23 cellular contexts compared by ENCODE assay signal in the genomic region with DNA sequence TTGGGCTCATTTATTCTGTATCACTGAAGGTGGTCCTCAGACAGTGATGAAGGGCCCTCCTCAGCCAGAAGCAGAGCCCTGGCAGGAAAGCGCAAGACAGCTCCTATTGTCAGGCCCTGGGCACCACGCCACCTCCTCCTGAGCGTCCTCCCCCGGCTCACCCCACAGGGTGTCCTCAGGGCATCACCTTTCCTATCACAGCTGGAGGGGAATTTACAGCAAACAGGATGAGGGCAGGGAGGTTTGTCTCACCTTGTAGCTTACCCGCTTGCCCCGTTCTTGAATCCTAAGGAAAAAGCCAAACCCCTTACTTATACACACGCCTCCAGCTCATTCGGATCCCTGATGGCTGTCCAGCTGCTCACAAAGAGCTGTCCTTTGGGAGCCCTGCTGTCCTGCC.
"Had no signal": no experiment of that assay in that cellular context is flagged by ENCODE, and none has a peak within 500 bp of the region (broad histone marks: within the 10 kb centered on the region; RNA-seq: fewer than 3 reads in every experiment).

No MANE protein-coding gene starts in this region.

- ATAC-seq: activated T-cell treated with anti-CD3 and anti-CD28 coated beads, Interleukin-2, amount 50 U/mL, for 72 hours; effector memory CD8-positive, alpha-beta T cell; naive thymus-derived CD4-positive, alpha-beta T cell had no signal

- H3K4me3 Mint-ChIP-seq: activated CD4-positive, alpha-beta memory T cell treated with anti-CD3 and anti-CD28 coated beads for 36 hours; activated naive CD4-positive, alpha-beta T cell treated with anti-CD3 and anti-CD28 coated beads for 36 hours; activated naive CD8-positive, alpha-beta T cell treated with anti-CD3 and anti-CD28 coated beads, Interleukin-2, amount 10 ng/mL, durations not matched to agents 7 days and 5 days; activated T-cell treated with anti-CD3 and anti-CD28 coated beads, Interleukin-2, amount 50 U/mL, for 72 hours; effector memory CD8-positive, alpha-beta T cell; naive thymus-derived CD4-positive, alpha-beta T cell; neural crest cell; type B pancreatic cell had no signal

- H3K27ac Mint-ChIP-seq: activated CD4-positive, alpha-beta memory T cell treated with anti-CD3 and anti-CD28 coated beads for 36 hours; activated naive CD4-positive, alpha-beta T cell treated with anti-CD3 and anti-CD28 coated beads for 36 hours; activated naive CD8-positive, alpha-beta T cell treated with anti-CD3 and anti-CD28 coated beads, Interleukin-2, amount 10 ng/mL, durations not matched to agents 7 days and 5 days; activated T-cell treated with anti-CD3 and anti-CD28 coated beads, Interleukin-2, amount 50 U/mL, for 72 hours; effector memory CD8-positive, alpha-beta T cell; naive thymus-derived CD4-positive, alpha-beta T cell; type B pancreatic cell had no signal

- H3K9me3 Mint-ChIP-seq: effector memory CD8-positive, alpha-beta T cell; type B pancreatic cell had no signal

- H3K36me3 Mint-ChIP-seq: activated naive CD8-positive, alpha-beta T cell treated with anti-CD3 and anti-CD28 coated beads, Interleukin-2, amount 10 ng/mL, durations not matched to agents 7 days and 5 days; type B pancreatic cell had no signal

- H3K27me3 Mint-ChIP-seq: type B pancreatic cell had no signal

- H3K4me1 Mint-ChIP-seq: neural crest cell had no signal

- DNase-seq: activated CD4-positive, alpha-beta memory T cell treated with anti-CD3 and anti-CD28 coated beads for 36 hours; activated CD4-positive, alpha-beta T cell treated with anti-CD3 and anti-CD28 coated beads for 48 hours; activated CD4-positive, CD25-positive, alpha-beta regulatory T cell; activated effector memory CD4-positive, alpha-beta T cell treated with Interleukin-2 at 50 U/mL for 16 hours; activated naive CD4-positive, alpha-beta T cell treated with anti-CD3 and anti-CD28 coated beads for 36 hours; activated naive CD8-positive, alpha-beta T cell treated with anti-CD3 and anti-CD28 coated beads, Interleukin-2, amount 10 ng/mL, durations not matched to agents 7 days and 5 days; activated T-cell treated with anti-CD3 and anti-CD28 coated beads, Interleukin-2, amount 50 U/mL, for 72 hours; amniotic stem cell; colonic mucosa; dorsolateral prefrontal cortex; effector memory CD8-positive, alpha-beta T cell; glutamatergic neuron; hypothalamus; left ventricle myocardium inferior; naive thymus-derived CD4-positive, alpha-beta T cell; occipital lobe; posterior cingulate gyrus; right lobe of liver; stimulated activated CD4-positive, alpha-beta T cell treated with anti-CD3 and anti-CD28 coated beads, Interleukin-1b, Interleukin-23, amount 100 ng/mL, for 48 hours; stomach; T1000 had no signal
